Comparison of ENCODE assay signal across 27 cellular contexts in the genomic region with DNA sequence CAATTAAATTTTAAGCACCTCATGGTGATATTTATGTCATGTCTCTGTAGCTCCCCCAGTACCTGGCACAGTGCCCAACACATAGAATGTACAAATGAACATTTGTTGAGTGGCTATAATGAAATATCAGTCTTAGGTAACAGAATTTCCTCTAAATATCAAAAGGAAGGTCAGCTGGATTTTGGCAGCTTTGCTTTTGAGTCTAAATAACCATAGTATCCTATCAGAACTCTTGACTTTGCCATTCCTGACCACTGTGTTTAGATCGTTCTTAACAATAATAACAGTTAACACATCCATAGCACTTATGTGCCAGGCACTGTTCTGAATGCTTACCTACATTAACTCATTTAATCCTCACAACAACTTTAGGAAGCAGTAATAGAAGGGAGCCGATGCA. TPM values are rescaled to one million over a fixed set of nuclear protein-coding genes. Genes with fewer than 3 reads are reported as not detected.
DNase-seq lines count a peak whose midpoint lies in the region; ATAC-seq, FAIRE-seq and TF ChIP-seq lines count a peak whose summit lies in the region.
"Had no signal": no experiment of that assay in that cellular context is flagged by ENCODE, and none has a peak within 500 bp of the region (broad histone marks: within the 10 kb centered on the region; RNA-seq: fewer than 3 reads in every experiment).

No MANE protein-coding gene starts in this region.

- intact Hi-C loops in CD4-positive, alpha-beta memory T cell (cut with micrococcal nuclease), result no loop called here
- intact Hi-C loops in ascending aorta (cut with DNase I), result no loop called here

- TF ChIP-seq CTCF in ascending aorta (IDR thresholded peaks at IDR 0.05), result no peak

- no peaks in the 10 kb centered on the region for H3K27me3 Mint-ChIP-seq in CD4-positive, alpha-beta memory T cell
- H3K27me3 Mint-ChIP-seq in activated T-helper 17 cell treated with anti-CD3 and anti-CD28 coated beads, Interleukin-2, amount 50 U/mL, for 72 hours, result no peaks in the 10 kb centered on the region
- H3K27me3 Mint-ChIP-seq: activated CD4-positive, alpha-beta T cell treated with anti-CD3 and anti-CD28 coated beads, Interleukin-2, amount 10 ng/mL, durations not matched to agents 24 days and 14 days had no signal

- peak overlapping the region in 5 of 7 donors; percentile 18 to 75 (median 70) for H3K27ac Mint-ChIP-seq in CD4-positive, alpha-beta memory T cell
- H3K27ac Mint-ChIP-seq in activated T-helper 17 cell treated with anti-CD3 and anti-CD28 coated beads, Interleukin-2, amount 50 U/mL, for 72 hours, result no peak overlapping the region
- H3K27ac Mint-ChIP-seq: activated CD4-positive, alpha-beta T cell treated with anti-CD3 and anti-CD28 coated beads, Interleukin-2, amount 10 ng/mL, durations not matched to agents 24 days and 14 days had no signal

- peaks cover 87% of the 10 kb centered on the region for H3K4me1 ChIP-seq in CD4-positive, alpha-beta memory T cell (ENCODE audit: insufficient read depth, low read length)
- H3K4me1 ChIP-seq in ascending aorta, result peaks cover 0 to 18% of the 10 kb centered on the region in 2 donors

- no peak for DNase-seq in CD4-positive, alpha-beta memory T cell
- DNase-seq in HTR-8/SVneo (ENCODE audit: insufficient read length, low spot score) (no peak), medulla oblongata (ENCODE audit: extremely low spot score) (peak; percentile 22), T-helper 2 cell (no peak), ascending aorta (ENCODE audit: low spot score in 2 of 2) (no peak)
- DNase-seq: activated CD4-positive, alpha-beta T cell treated with anti-CD3 and anti-CD28 coated beads, Interleukin-2, amount 10 ng/mL, durations not matched to agents 24 days and 14 days; activated CD8-positive, alpha-beta memory T cell treated with anti-CD3 and anti-CD28 coated beads, Interleukin-2, amount 50 U/mL, for 4 hours; activated naive CD4-positive, alpha-beta T cell; brain microvascular endothelial cell; cortex of kidney; DMS79 treated with DMSO at 0.1 percent for 48 hours; GOT3; heart left ventricle; left lung; midbrain; NCI-H1436; NCI-H2171 treated with DMSO at 0.1 percent for 48 hours; NCI-H774; PC-9; small intestine; stimulated activated naive CD4-positive, alpha-beta T cell had no signal

- peak overlapping the region in 4 of 8 donors; percentile 4 to 52 (median 10) for H3K4me3 Mint-ChIP-seq in CD4-positive, alpha-beta memory T cell
- peak overlapping the region; percentile 22 for H3K4me3 Mint-ChIP-seq in activated T-helper 17 cell treated with anti-CD3 and anti-CD28 coated beads, Interleukin-2, amount 50 U/mL, for 72 hours
- H3K4me3 Mint-ChIP-seq: activated CD4-positive, alpha-beta T cell treated with anti-CD3 and anti-CD28 coated beads, Interleukin-2, amount 10 ng/mL, durations not matched to agents 24 days and 14 days; neural crest cell had no signal

- H3K4me1 Mint-ChIP-seq in CD4-positive, alpha-beta memory T cell, result peaks cover 72 to 90% (median 80%) of the 10 kb centered on the region in 4 donors
- H3K4me1 Mint-ChIP-seq in activated T-helper 17 cell treated with anti-CD3 and anti-CD28 coated beads, Interleukin-2, amount 50 U/mL, for 72 hours, result peaks cover 62% of the 10 kb centered on the region

- H3K36me3 Mint-ChIP-seq in CD4-positive, alpha-beta memory T cell, result peaks cover 31 to 66% of the 10 kb centered on the region in 2 donors
- peaks cover 74% of the 10 kb centered on the region for H3K36me3 Mint-ChIP-seq in activated T-helper 17 cell treated with anti-CD3 and anti-CD28 coated beads, Interleukin-2, amount 50 U/mL, for 72 hours (ENCODE audit: low read depth)

- H3K9me3 ChIP-seq in CD4-positive, alpha-beta memory T cell (ENCODE audit: control insufficient read depth in 1 of 2, low read length in 2 of 2), result no peaks in the 10 kb centered on the region
- H3K9me3 ChIP-seq in ascending aorta, result no peaks in the 10 kb centered on the region
- H3K9me3 ChIP-seq: heart left ventricle, left lung, tibial nerve had no signal

- H3K9me3 Mint-ChIP-seq in CD4-positive, alpha-beta memory T cell, result no peaks in the 10 kb centered on the region
- H3K9me3 Mint-ChIP-seq in activated T-helper 17 cell treated with anti-CD3 and anti-CD28 coated beads, Interleukin-2, amount 50 U/mL, for 72 hours, result no peaks in the 10 kb centered on the region
- H3K9me3 Mint-ChIP-seq: activated CD4-positive, alpha-beta T cell treated with anti-CD3 and anti-CD28 coated beads, Interleukin-2, amount 10 ng/mL, durations not matched to agents 24 days and 14 days; neural crest cell had no signal

- peaks cover 4% of the 10 kb centered on the region for H3K36me3 ChIP-seq in CD4-positive, alpha-beta memory T cell (ENCODE audit: insufficient read depth, low read length)
- H3K36me3 ChIP-seq in ascending aorta, result no peaks in the 10 kb centered on the region
- H3K36me3 ChIP-seq: brain microvascular endothelial cell, heart left ventricle, left lung, tibial nerve had no signal

- no peak overlapping the region for H3K27ac ChIP-seq in CD4-positive, alpha-beta memory T cell (ENCODE audit: low read depth, low read length)
- H3K27ac ChIP-seq in ascending aorta, result no peak overlapping the region
- H3K27ac ChIP-seq: brain microvascular endothelial cell, heart left ventricle, left lung, PC-9 had no signal

- POLR2A ChIA-PET in CD4-positive, alpha-beta memory T cell (lab: Charles Lee; ENCODE audit: partially characterized antibody), result interaction anchor here (0.7 to 1.4 kb wide), 5 partner anchors 9 to 32 kb away, joined by 3 to 5 read pairs (median 4); no protein-coding TSS in a partner anchor

- peak; percentile 58 for FAIRE-seq in HTR-8/SVneo (lab: Jason Lieb, UNC)
- FAIRE-seq: endothelial cell of umbilical vein, GM12891, small intestine had no signal

- H3K27me3 ChIP-seq in CD4-positive, alpha-beta memory T cell (ENCODE audit: insufficient read depth, low read length), result no peaks in the 10 kb centered on the region
- H3K27me3 ChIP-seq in ascending aorta, result no peaks in the 10 kb centered on the region
- H3K27me3 ChIP-seq: brain microvascular endothelial cell, heart left ventricle, left lung, tibial nerve had no signal

- no peak for ATAC-seq in activated T-helper 17 cell treated with anti-CD3 and anti-CD28 coated beads, Interleukin-2, amount 50 U/mL, for 72 hours (replicated peaks)
- no peak for ATAC-seq in GM21528 (IDR thresholded peaks at IDR 0.05; ENCODE audit: low FRiP score, unreplicated experiment)
- ATAC-seq: heart left ventricle, left lung had no signal

- no peak overlapping the region for H3K4me3 ChIP-seq in CD4-positive, alpha-beta memory T cell (ENCODE audit: low read length in 2 of 2)
- H3K4me3 ChIP-seq in ascending aorta, result no peak overlapping the region
- H3K4me3 ChIP-seq: heart left ventricle, left lung, PC-9, tibial nerve had no signal

- CTCF ChIA-PET in CD4-positive, alpha-beta memory T cell (lab: Charles Lee; ENCODE audit: partially characterized antibody), result interaction anchor here (0.8 to 4.3 kb wide), 6 partner anchors 9 to 83 kb away, joined by 3 to 23 read pairs (median 6); no protein-coding TSS in a partner anchor

RNA-seq across cellular contexts. Expression of gene TMEM123, which starts 26.6 kb away (rescaled TPM):
- total RNA-seq in CD4-positive, alpha-beta memory T cell, result 100 to 1,000 TPM; 383 to 397 TPM
- polyA plus RNA-seq in CD4-positive, alpha-beta memory T cell, result 100 to 1,000 TPM; 752 to 839 TPM
- 100 to 1,000 TPM; 140 to 209 TPM for total RNA-seq in activated T-helper 17 cell treated with anti-CD3 and anti-CD28 coated beads, Interleukin-2, amount 50 U/mL, for 72 hours
- total RNA-seq in ascending aorta, result 107 TPM
